In genomic region chr5:75567710-75568109, GRCh38 we compare ENCODE assay signal across 8 cellular contexts. TPM values are rescaled to one million over a fixed set of nuclear protein-coding genes. Genes with fewer than 3 reads are reported as not detected.
DNase-seq lines count a peak whose midpoint lies in the region; ATAC-seq and TF ChIP-seq lines count a peak whose summit lies in the region.

No MANE protein-coding gene starts in this region.

- no peaks in the 10 kb centered on the region for H3K27me3 Mint-ChIP-seq in stimulated activated naive CD8-positive, alpha-beta T cell treated with anti-CD3 and anti-CD28 coated beads, Interleukin-15, amount 100 ng/mL, for 72 hours

- TF ChIP-seq POLR2A in lower leg skin (IDR thresholded peaks at IDR 0.05): no peak

- ATAC-seq in stimulated activated naive CD8-positive, alpha-beta T cell treated with anti-CD3 and anti-CD28 coated beads, Interleukin-15, amount 100 ng/mL, for 72 hours: peak; percentile 64
- ATAC-seq in HG02763 (IDR thresholded peaks at IDR 0.05; ENCODE audit: unreplicated experiment): no peak
- ATAC-seq in GM19023 (IDR thresholded peaks at IDR 0.05; ENCODE audit: unreplicated experiment): no peak

- intact Hi-C loops in lower leg skin (cut with DNase I; ENCODE audit: low total_unique reads): no loop called here

- no peaks in the 10 kb centered on the region for H3K27me3 ChIP-seq in MG63

- H3K36me3 ChIP-seq in MG63: peaks cover 22% of the 10 kb centered on the region

- WGBS in lower leg skin, 2 donors: 56 to 63% methylated on average over 2 of the region's 2 CpGs

- peak; percentile 19 for DNase-seq in stimulated activated CD4-positive, alpha-beta T cell treated with anti-CD3 and anti-CD28 coated beads, Interleukin-4, amount 100 ng/mL, for 24 hours
- DNase-seq in stimulated activated CD4-positive, alpha-beta T cell treated with anti-CD3 and anti-CD28 coated beads, Interleukin-4, amount 100 ng/mL, for 1 hour: no peak
- DNase-seq in MG63 (peak; percentile 21), choroid plexus epithelial cell (ENCODE audit: low read depth) (peak; percentile 77), lower leg skin (ENCODE audit: low spot score in 2 of 2) (no peak)
- DNase-seq in stimulated activated naive CD8-positive, alpha-beta T cell treated with anti-CD3 and anti-CD28 coated beads, Interleukin-15, amount 100 ng/mL, for 72 hours: no peak

- H3K4me1 Mint-ChIP-seq in stimulated activated naive CD8-positive, alpha-beta T cell treated with anti-CD3 and anti-CD28 coated beads, Interleukin-15, amount 100 ng/mL, for 72 hours: peaks cover 37% of the 10 kb centered on the region

- peak overlapping the region; percentile 95 for H3K27ac Mint-ChIP-seq in stimulated activated naive CD8-positive, alpha-beta T cell treated with anti-CD3 and anti-CD28 coated beads, Interleukin-15, amount 100 ng/mL, for 72 hours

- H3K9me3 Mint-ChIP-seq in stimulated activated naive CD8-positive, alpha-beta T cell treated with anti-CD3 and anti-CD28 coated beads, Interleukin-15, amount 100 ng/mL, for 72 hours: peaks cover 15 to 28% of the 10 kb centered on the region in 2 donors

- peak overlapping the region; percentile 6 to 63 for H3K4me3 Mint-ChIP-seq in stimulated activated naive CD8-positive, alpha-beta T cell treated with anti-CD3 and anti-CD28 coated beads, Interleukin-15, amount 100 ng/mL, for 72 hours

- peaks cover 17% of the 10 kb centered on the region for H3K9me3 ChIP-seq in MG63

- H3K4me3 ChIP-seq in MG63 (no peak overlapping the region), choroid plexus epithelial cell (ENCODE audit: low read depth, low read length) (no peak overlapping the region), lower leg skin (ENCODE audit: low read depth, poor library complexity, severe bottlenecking) (no peak overlapping the region)

- TF ChIP-seq CTCF in choroid plexus epithelial cell (conservative IDR thresholded peaks at IDR 0.05; ENCODE audit: low read depth, low read length): no peak
- no peak for TF ChIP-seq CTCF in lower leg skin (IDR thresholded peaks at IDR 0.05)

RNA-seq across cellular contexts. Expression of gene ANKDD1B, which starts 43.5 kb away (rescaled TPM):
- total RNA-seq in MG63 (2014; rRNA removed; shearing (Covaris generic); ENCODE audit: low replicate concordance): not detected in 2 replicates
- 1 to 10 TPM in 1 of 4 donors, under 1 TPM in 2, not detected in 1; 0.21 to 1.1 (median 0.45) TPM for total RNA-seq in lower leg skin

RNA-seq across cellular contexts. Expression of gene POLK, which starts 56.0 kb away (rescaled TPM):
- 10.9 and 24.0 TPM in 2 replicates for total RNA-seq in MG63 (2014; rRNA removed; shearing (Covaris generic); ENCODE audit: low replicate concordance)
- 10 to 100 TPM; 18.0 to 24.9 (median 19.7) TPM for total RNA-seq in lower leg skin

RNA-seq across cellular contexts. Expression of gene CERT1, which starts 56.3 kb away (rescaled TPM):
- total RNA-seq in MG63 (2014; rRNA removed; shearing (Covaris generic); ENCODE audit: low replicate concordance): 7.6 and 11.1 TPM in 2 replicates
- total RNA-seq in lower leg skin: 10 to 100 TPM; 23.3 to 32.3 (median 30.6) TPM

Comparison
In these comparisons a context has a peak if more than half of its experiments do, and no peak if none do; other contexts are left out.
1. DNase-seq: peak in stimulated activated CD4-positive, alpha-beta T cell treated with anti-CD3 and anti-CD28 coated beads, Interleukin-4, amount 100 ng/mL, for 24 hours (single experiment), MG63 (single experiment) and choroid plexus epithelial cell (single experiment); none in stimulated activated CD4-positive, alpha-beta T cell treated with anti-CD3 and anti-CD28 coated beads, Interleukin-4, amount 100 ng/mL, for 1 hour (single experiment), stimulated activated naive CD8-positive, alpha-beta T cell treated with anti-CD3 and anti-CD28 coated beads, Interleukin-15, amount 100 ng/mL, for 72 hours (0 of 2) and lower leg skin (0 of 2).